Comparison of ENCODE assay signal across 4 cellular contexts in genomic region chr7:20358106-20358505, GRCh38. TPM values are rescaled to one million over a fixed set of nuclear protein-coding genes. Genes with fewer than 3 reads are reported as not detected.
"Had no signal": no experiment of that assay in that cellular context is flagged by ENCODE, and none has a peak within 500 bp of the region (broad histone marks: within the 10 kb centered on the region; RNA-seq: fewer than 3 reads in every experiment).

No MANE protein-coding gene starts in this region.

- DNase-seq: GDM1, GF-D8 had no signal

- ATAC-seq: GM12878 had no signal

- H3K4me3 ChIP-seq: GM12878 had no signal

RNA-seq across cellular contexts. Expression of gene ITGB8, which starts 27.4 kb away (rescaled TPM):
- total RNA-seq: G401 had no signal
